Comparison of ENCODE assay signal across 22 cellular contexts in genomic region chr10:96857613-96858012, GRCh38. TPM values are rescaled to one million over a fixed set of nuclear protein-coding genes. Genes with fewer than 3 reads are reported as not detected.
DNase-seq lines count a peak whose midpoint lies in the region; ATAC-seq and TF ChIP-seq lines count a peak whose summit lies in the region.
"Had no signal": no experiment of that assay in that cellular context is flagged by ENCODE, and none has a peak within 500 bp of the region (broad histone marks: within the 10 kb centered on the region; RNA-seq: fewer than 3 reads in every experiment).

No MANE protein-coding gene starts in this region.

- no peak overlapping the region for H3K56ac ChIP-seq in IMR-90 (ENCODE audit: extremely low read depth, insufficient read depth, low read length)

- H3K14ac ChIP-seq in IMR-90 (replicated peaks; ENCODE audit: low read depth, low read length), result no peak overlapping the region

- H3K36me3 ChIP-seq in IMR-90 (ENCODE audit: control insufficient read depth, insufficient read depth, low read length), result peaks cover 10% of the 10 kb centered on the region
- peaks cover 0 to 34% (median 5%) of the 10 kb centered on the region in 9 donors for H3K36me3 ChIP-seq in heart left ventricle
- H3K36me3 ChIP-seq: thyroid gland had no signal

- no peak overlapping the region for H3K23ac ChIP-seq in IMR-90 (ENCODE audit: low read depth, low read length)

- no peak overlapping the region for H2BK15ac ChIP-seq in IMR-90 (ENCODE audit: low read depth, low read length)

- no peak overlapping the region for H2BK20ac ChIP-seq in IMR-90 (ENCODE audit: low read depth, low read length)

- H4K91ac ChIP-seq in IMR-90 (ENCODE audit: insufficient read depth, low read depth, low read length), result no peak overlapping the region

- no peak overlapping the region for H4K5ac ChIP-seq in IMR-90 (ENCODE audit: low read depth, low read length)

- H3K4me1 ChIP-seq in IMR-90 (ENCODE audit: control insufficient read depth, insufficient read depth, low read length), result peaks cover 5% of the 10 kb centered on the region; the same call in 1 of the 2 replicates
- H3K4me1 ChIP-seq in heart left ventricle, result peaks cover 0 to 37% (median 16%) of the 10 kb centered on the region in 12 donors

- H4K20me1 ChIP-seq in IMR-90 (ENCODE audit: insufficient read depth, low read length), result peaks cover 56% of the 10 kb centered on the region

- dilution Hi-C loops in IMR-90 (cut with HindIII; ENCODE audit: low sequenced_read_pairs, unreplicated experiment), result no loop called here

- TF ChIP-seq RAD21 in IMR-90 (IDR thresholded peaks at IDR 0.05; ENCODE audit: low read length), result no peak

- H3K9me3 Mint-ChIP-seq in naive B cell, result no peaks in the 10 kb centered on the region
- H3K9me3 Mint-ChIP-seq: GM23338 had no signal

- peaks cover 37 to 76% of the 10 kb centered on the region in 2 experiments for H3K79me1 ChIP-seq in IMR-90 (ENCODE audit: low read depth in 1 of 2, low read length in 2 of 2)

- no peak overlapping the region for H4K8ac ChIP-seq in IMR-90 (ENCODE audit: low read depth in 2 of 2, low read length in 2 of 2)

- ATAC-seq in IMR-90 (ENCODE audit: low read depth), result peak; percentile 57
- no peak for ATAC-seq in naive B cell (ENCODE audit: low read depth in 2 of 2)
- no peak for ATAC-seq in heart left ventricle
- ATAC-seq in GM21528 (IDR thresholded peaks at IDR 0.05; ENCODE audit: low FRiP score, unreplicated experiment), result no peak
- ATAC-seq in HG03520 (IDR thresholded peaks at IDR 0.05; ENCODE audit: unreplicated experiment), result no peak
- ATAC-seq: GM23338, left cardiac atrium had no signal

- no peak overlapping the region for H3K18ac ChIP-seq in IMR-90 (ENCODE audit: low read depth, low read length)

- no peak overlapping the region for H2AK5ac ChIP-seq in IMR-90 (ENCODE audit: low read depth, low read length)

- H2BK120ac ChIP-seq in IMR-90 (ENCODE audit: low read depth, low read length), result no peak overlapping the region

- in situ Hi-C loops in IMR-90 (cut with MboI; ENCODE audit: low sequenced_read_pairs), result loop anchor here (5.0 kb wide), 1 partner anchor 35 kb away; no protein-coding TSS in a partner anchor

- H3K27me3 ChIP-seq in IMR-90 (ENCODE audit: control insufficient read depth, insufficient read depth, low read length) (no peaks in the 10 kb centered on the region), heart left ventricle (no peaks in the 10 kb centered on the region)
- H3K27me3 ChIP-seq: neutrophil, thyroid gland had no signal

- intact Hi-C loops in IMR-90 (cut with micrococcal nuclease) (no loop called here), heart left ventricle (cut with DNase I) (no loop called here)

- H3K4me2 ChIP-seq in IMR-90 (ENCODE audit: low read depth, low read length), result no peak overlapping the region
- H3K4me2 ChIP-seq: GM23338 had no signal

- H3K9ac ChIP-seq in IMR-90 (ENCODE audit: low read depth, low read length), result no peak overlapping the region

- no peaks in the 10 kb centered on the region for H3K27me3 Mint-ChIP-seq in naive B cell

- WGBS in IMR-90 (ENCODE audit: extremely low coverage in 2 of 2, insufficient read length in 1 of 2), 2 experiments, result no CpG with 5 or more reads among the region's 3 CpGs
- WGBS in heart left ventricle, 4 donors, result 96 to 99% (median 98%) methylated on average over 3 of the region's 3 CpGs

- TF ChIP-seq POLR2A in IMR-90 (IDR thresholded peaks at IDR 0.05; ENCODE audit: low read depth, low read length) (no peak), heart left ventricle (IDR thresholded peaks at IDR 0.05) (no peak)

- POLR2A ChIA-PET in IMR-90 (lab: Charles Lee; ENCODE audit: unreplicated experiment), result no interaction called here

- peaks cover 12% of the 10 kb centered on the region for H3K9me1 ChIP-seq in IMR-90 (ENCODE audit: insufficient read depth, low read length)

- H3K27ac Mint-ChIP-seq in naive B cell, result peak overlapping the region in 5 of 6 donors; percentile 16 to 82 (median 64)
- H3K27ac Mint-ChIP-seq: GM23338 had no signal

- H2AFZ ChIP-seq in IMR-90 (replicated peaks; ENCODE audit: low read length, poor library complexity), result no peak overlapping the region
- H2AFZ ChIP-seq: GM23338 had no signal

- H3K36me3 Mint-ChIP-seq in naive B cell, result peaks cover 0 to 12% of the 10 kb centered on the region in 2 donors

- no peak overlapping the region for H3K4me3 ChIP-seq in AG10803 (ENCODE audit: low read length)
- H3K4me3 ChIP-seq in IMR-90 (ENCODE audit: insufficient read depth, low read depth, low read length), result no peak overlapping the region
- H3K4me3 ChIP-seq in heart left ventricle, result no peak overlapping the region
- H3K4me3 ChIP-seq: GM23338, thyroid gland had no signal

- no peak overlapping the region for H3K4ac ChIP-seq in IMR-90 (ENCODE audit: low read depth, low read length)

- peaks cover 64 to 92% (median 86%) of the 10 kb centered on the region in 3 donors for H3K4me1 Mint-ChIP-seq in naive B cell

- no peak for TF ChIP-seq CTCF in AG10803 (conservative IDR thresholded peaks at IDR 0.05; ENCODE audit: low read length)
- no peak for TF ChIP-seq CTCF in IMR-90 (conservative IDR thresholded peaks at IDR 0.05; ENCODE audit: low read depth, low read length)
- no peak for TF ChIP-seq CTCF in heart left ventricle (IDR thresholded peaks at IDR 0.05)

- DNase-seq in AG10803 (ENCODE audit: low read depth) (peak; percentile 38), IMR-90 (no peak), astrocyte of the hippocampus (ENCODE audit: low read depth, low spot score) (peak; percentile 8), naive B cell (no peak), heart left ventricle (no peak), inferior parietal cortex (ENCODE audit: extremely low spot score) (no peak)
- DNase-seq: ACHN; activated CD4-positive, alpha-beta T cell treated with anti-CD3 and anti-CD28 coated beads, Interleukin-2, amount 50 U/mL, for 4 hours; activated T-cell treated with anti-CD3 and anti-CD28 coated beads for 4 hours; DMS79 treated with DMSO at 0.1 percent for 48 hours; foreskin melanocyte; Kasumi-1; left cardiac atrium; NCI-H1417 treated with DMSO at 0.1 percent for 48 hours; NCI-H526; retina; SHP77; thyroid gland had no signal

- BruUV-seq in IMR-90 (replicated peaks; lab: Mats Ljungman, UMichigan), result no TSS peak

- no peak overlapping the region for H3K4me3 Mint-ChIP-seq in naive B cell
- H3K4me3 Mint-ChIP-seq: GM23338 had no signal

- CTCF ChIA-PET in IMR-90 (lab: Yijun Ruan, JAX), result no interaction called here

- H3K27ac ChIP-seq in IMR-90 (ENCODE audit: insufficient read depth, low read length), result no peak overlapping the region
- H3K27ac ChIP-seq in heart left ventricle, result no peak overlapping the region
- H3K27ac ChIP-seq: neutrophil, thyroid gland had no signal

- no peak overlapping the region for H2BK5ac ChIP-seq in IMR-90 (ENCODE audit: low read depth, low read length, poor library complexity, severe bottlenecking)

- H2AK9ac ChIP-seq in IMR-90 (replicated peaks; ENCODE audit: low read depth, low read length, poor library complexity), result no peak overlapping the region

- no peaks in the 10 kb centered on the region for H3K9me3 ChIP-seq in IMR-90 (ENCODE audit: control insufficient read depth, insufficient read depth, low read length)
- no peaks in the 10 kb centered on the region for H3K9me3 ChIP-seq in heart left ventricle
- H3K9me3 ChIP-seq: neutrophil, thyroid gland had no signal

TF ChIP-seq in IMR-90, 13 proteins besides CTCF, POLR2A, EP300 and RAD21:
- no peak for TF ChIP-seq MAFK (IDR thresholded peaks at IDR 0.05; ENCODE audit: low read depth, low read length)

RNA-seq across cellular contexts. Expression of gene LCOR, which starts 25.5 kb away (rescaled TPM):
- total RNA-seq in IMR-90 (2012; rRNA removed) (25.8 and 36.9 TPM in 2 replicates), heart left ventricle (10 to 100 TPM in 8 of 9 donors, 1 to 10 TPM in 1; 9.6 to 31.4 (median 21.2) TPM)
- polyA plus RNA-seq in IMR-90 (2012; rRNA removed) (3.4 and 3.7 TPM in 2 replicates), naive B cell (ENCODE audit: low read depth in 6 of 6) (10 to 100 TPM; 26.7 to 68.2 (median 47.2) TPM), heart left ventricle (1 to 10 TPM; 4.3 to 4.7 TPM)
- 0.82 and 1.1 TPM in 2 replicates for polyA plus RNA-seq in IMR-90 (2012; cell fraction: cytosol; rRNA removed)
- polyA plus RNA-seq in IMR-90 (2012; cell fraction: nucleus; rRNA removed; ENCODE audit: low replicate concordance), result 2.3 and 6.1 TPM in 2 replicates

Comparison
In these comparisons a context has a peak if more than half of its experiments do, and no peak if none do; other contexts are left out.
1. DNase-seq: peak in AG10803 (single experiment) and astrocyte of the hippocampus (single experiment); none in IMR-90 (single experiment), naive B cell (single experiment), heart left ventricle (0 of 5) and inferior parietal cortex (single experiment).